In the genomic region with DNA sequence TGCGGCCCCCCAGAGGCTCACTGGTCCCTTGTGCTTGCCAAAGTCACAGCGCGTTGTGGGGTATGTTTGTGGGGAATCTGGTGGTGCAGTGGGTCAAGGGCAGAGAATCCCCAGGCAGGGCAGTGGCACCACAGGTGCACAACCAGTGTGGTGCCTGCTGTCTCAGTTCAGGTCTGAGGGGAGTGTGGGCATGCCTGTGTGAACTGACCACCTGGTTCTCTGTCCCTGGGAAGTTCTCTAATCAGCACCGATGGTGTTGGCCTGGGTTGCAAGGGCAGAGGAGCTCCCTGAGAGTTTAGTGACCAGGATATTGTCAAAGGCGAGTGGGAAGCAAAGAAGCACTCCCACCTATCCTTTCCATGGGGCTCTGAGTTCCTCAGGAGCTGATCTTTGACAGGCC, we compare ENCODE assay signal across 12 cellular contexts. TPM values are rescaled to one million over a fixed set of nuclear protein-coding genes. Genes with fewer than 3 reads are reported as not detected.
"Had no signal": no experiment of that assay in that cellular context is flagged by ENCODE, and none has a peak within 500 bp of the region (broad histone marks: within the 10 kb centered on the region; RNA-seq: fewer than 3 reads in every experiment).

No MANE protein-coding gene starts in this region.

- H3K36me3 ChIP-seq: HAP-1 had no signal

- ATAC-seq: GM23338, HCT116 had no signal

- H3K4me1 Mint-ChIP-seq: GM23338, H9 had no signal

- H3K4me1 ChIP-seq: HAP-1 had no signal

- H3K4me3 Mint-ChIP-seq: GM23338, H9, HFFc6 had no signal

- H3K4me3 ChIP-seq: GM23248, GM23338, HAP-1 had no signal

- H3K27ac ChIP-seq: GM23248 had no signal

- DNase-seq: GM23248, GOT3, H7, H9, HCEC 1CT, HFFc6 had no signal

- FAIRE-seq: H1, H54 had no signal

- H3K27ac Mint-ChIP-seq: GM23338, H9, HFFc6 had no signal

- H3K9me3 Mint-ChIP-seq: HFFc6 had no signal

RNA-seq across cellular contexts. Expression of a gene that starts 37.7 kb away (rescaled TPM):
- total RNA-seq: GM23248, GM23338, H1, H4, H7, H9, HFFc6 had no signal
- polyA plus RNA-seq: GM23248, GM23338, H1 had no signal
